In genomic region chr20:10985536-10985935, GRCh38 we compare ENCODE assay signal across 12 cellular contexts.
DNase-seq lines count a peak whose midpoint lies in the region; ATAC-seq and TF ChIP-seq lines count a peak whose summit lies in the region.
"Had no signal": no experiment of that assay in that cellular context is flagged by ENCODE, and none has a peak within 500 bp of the region (broad histone marks: within the 10 kb centered on the region; RNA-seq: fewer than 3 reads in every experiment).

No MANE protein-coding gene starts in this region.

- DNase-seq in heart right ventricle (no peak), right atrium auricular region (ENCODE audit: low spot score) (no peak), cardiac fibroblast (ENCODE audit: low read depth in 2 of 2) (peak; percentile 79 to 85), iris pigment epithelial cell (ENCODE audit: low read depth) (peak; percentile 85), uterus (no peak), OCI-LY7 (ENCODE audit: low spot score) (no peak), left lobe of liver (ENCODE audit: low spot score) (no peak)
- DNase-seq: activated CD4-positive, alpha-beta T cell treated with anti-CD3 and anti-CD28 coated beads, Interleukin-2, amount 50 U/mL, for 1 hour; activated effector memory CD4-positive, alpha-beta T cell treated with Interleukin-2 at 50 U/mL for 16 hours; KG1; trophoblast cell had no signal

- no peaks in the 10 kb centered on the region for H3K9me2 ChIP-seq in OCI-LY7 (ENCODE audit: insufficient read depth, low read length)

- no peaks in the 10 kb centered on the region for H3K79me2 ChIP-seq in OCI-LY7 (ENCODE audit: insufficient read depth, low read depth, low read length)

- TF ChIP-seq POLR2A in uterus (IDR thresholded peaks at IDR 0.05) = no peak

- BruUV-seq in OCI-LY7 (replicated peaks; lab: Mats Ljungman, UMichigan) = no TSS peak

- peak in 3 of 8 donors; percentile 13 to 38 (median 13) for ATAC-seq in heart right ventricle
- no peak for ATAC-seq in left lobe of liver
- no peak for ATAC-seq in GM18520 (IDR thresholded peaks at IDR 0.05; ENCODE audit: unreplicated experiment)

- TF ChIP-seq CTCF in heart right ventricle (IDR thresholded peaks at IDR 0.05) (no peak), right atrium auricular region (IDR thresholded peaks at IDR 0.05) (no peak), cardiac fibroblast (IDR thresholded peaks at IDR 0.05; ENCODE audit: low read depth, low read length) (no peak), uterus (IDR thresholded peaks at IDR 0.05) (no peak), OCI-LY7 (conservative IDR thresholded peaks at IDR 0.05; ENCODE audit: low read length) (no peak)

- POLR2A ChIA-PET in OCI-LY7 (lab: Charles Lee) = no interaction called here

- H3K4me1 ChIP-seq in heart right ventricle (peaks cover 3 to 49% (median 22%) of the 10 kb centered on the region in 9 donors), right atrium auricular region (peaks cover 0 to 29% of the 10 kb centered on the region in 2 donors), uterus (no peaks in the 10 kb centered on the region), OCI-LY7 (ENCODE audit: insufficient read depth, low read length, poor library complexity, severe bottlenecking) (no peaks in the 10 kb centered on the region)

- H3K4me2 ChIP-seq in OCI-LY7 (ENCODE audit: low read length) = no peak overlapping the region

- H3K9me3 ChIP-seq in heart right ventricle = no peaks in the 10 kb centered on the region
- H3K9me3 ChIP-seq in right atrium auricular region = no peaks in the 10 kb centered on the region
- H3K9me3 ChIP-seq in uterus = no peaks in the 10 kb centered on the region
- no peaks in the 10 kb centered on the region for H3K9me3 ChIP-seq in OCI-LY7 (ENCODE audit: low read length)

- no peaks in the 10 kb centered on the region for H4K20me1 ChIP-seq in OCI-LY7 (ENCODE audit: insufficient read depth, low read length)

- CTCF ChIA-PET in OCI-LY7 (lab: Charles Lee; ENCODE audit: unreplicated experiment) = interaction anchor here (1.2 kb wide), 1 partner anchor 9 kb away, joined by 3 read pairs; no protein-coding TSS in a partner anchor

- no peaks in the 10 kb centered on the region for H3K27me3 ChIP-seq in heart right ventricle
- H3K27me3 ChIP-seq in right atrium auricular region = no peaks in the 10 kb centered on the region
- no peaks in the 10 kb centered on the region for H3K27me3 ChIP-seq in uterus

- intact Hi-C loops in heart right ventricle (cut with DNase I) = loop anchor here in 1 of 10 donors (5.0 kb wide), 1 partner anchor 82 kb away; no protein-coding TSS in a partner anchor
- intact Hi-C loops in uterus (cut with DNase I; ENCODE audit: low total_unique reads) = no loop called here
- intact Hi-C loops in OCI-LY7 (cut with micrococcal nuclease; ENCODE audit: unreplicated experiment) = no loop called here

- H3K4me3 ChIP-seq in heart right ventricle (no peak overlapping the region), right atrium auricular region (no peak overlapping the region), cardiac fibroblast (replicated peaks in 1 of 2; ENCODE audit: low read depth in 2 of 2, low read length in 2 of 2) (no peak overlapping the region), uterus (no peak overlapping the region), OCI-LY7 (ENCODE audit: low read depth, low read length, poor library complexity, severe bottlenecking) (no peak overlapping the region)

- no peaks in the 10 kb centered on the region for H3K36me3 ChIP-seq in heart right ventricle
- H3K36me3 ChIP-seq in right atrium auricular region = no peaks in the 10 kb centered on the region
- H3K36me3 ChIP-seq in uterus = no peaks in the 10 kb centered on the region
- no peaks in the 10 kb centered on the region for H3K36me3 ChIP-seq in OCI-LY7 (ENCODE audit: insufficient read depth, low read length)

- 33 to 37% methylated on average over 1 of the region's 1 CpG for WGBS in heart right ventricle, 2 donors

- H2AFZ ChIP-seq in OCI-LY7 (ENCODE audit: low read length) = no peak overlapping the region

- H3K27ac ChIP-seq in heart right ventricle = peak overlapping the region in 9 of 10 donors; percentile 16 to 52 (median 27)
- peak overlapping the region in 1 of 2 donors; percentile 53 for H3K27ac ChIP-seq in right atrium auricular region
- H3K27ac ChIP-seq in uterus = peak overlapping the region; percentile 17 to 63
- no peak overlapping the region for H3K27ac ChIP-seq in OCI-LY7 (ENCODE audit: low read depth, low read length, poor library complexity, severe bottlenecking)

Comparison
In these comparisons a context has a peak if more than half of its experiments do, and no peak if none do; other contexts are left out.
1. DNase-seq: peak in cardiac fibroblast (2 of 2) and iris pigment epithelial cell (single experiment); none in heart right ventricle (0 of 2), right atrium auricular region (single experiment), uterus (0 of 2), OCI-LY7 (single experiment) and left lobe of liver (single experiment).